In the genomic region with DNA sequence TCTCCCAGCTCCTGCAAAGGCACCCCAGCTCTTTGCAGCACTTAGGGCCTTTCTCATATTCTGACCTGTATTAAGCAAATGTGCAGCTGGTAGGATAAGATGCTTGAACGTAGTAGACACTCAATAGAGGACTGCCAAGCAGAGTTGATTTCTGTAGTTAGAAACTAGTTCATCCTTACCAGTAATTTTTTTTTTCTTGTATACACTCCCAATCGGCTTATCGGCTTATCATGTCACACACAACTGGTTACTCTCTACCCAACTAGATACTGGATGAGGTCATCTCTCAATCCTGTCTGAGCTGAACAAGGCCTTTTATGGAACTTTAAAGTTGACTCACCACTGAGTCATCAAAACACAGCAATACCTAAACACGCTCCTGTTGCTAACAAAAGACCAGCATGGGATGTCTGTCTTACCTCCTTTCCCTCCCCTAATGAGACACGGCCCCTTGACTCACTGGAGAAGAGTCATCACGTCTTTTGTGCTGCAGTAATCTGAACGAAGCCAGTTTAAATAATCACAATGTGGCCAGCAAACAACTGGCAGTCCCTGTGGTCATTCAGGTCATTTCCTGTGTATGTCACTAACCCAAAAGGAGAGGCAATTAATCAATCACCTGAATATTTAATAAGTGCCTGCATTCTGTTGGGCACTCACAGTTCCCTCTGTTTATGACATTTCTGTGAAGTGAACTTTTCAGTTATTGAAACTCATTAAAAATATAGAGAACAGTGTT, we compare ENCODE assay signal across 8 cellular contexts. TPM values are rescaled to one million over a fixed set of nuclear protein-coding genes. Genes with fewer than 3 reads are reported as not detected.
DNase-seq lines count a peak whose midpoint lies in the region; ATAC-seq and TF ChIP-seq lines count a peak whose summit lies in the region.

No MANE protein-coding gene starts in this region.

- H3K4me2 ChIP-seq in neuronal stem cell (ENCODE audit: insufficient read depth, low read length, poor library complexity, severe bottlenecking) = no peak overlapping the region

- no peak overlapping the region for H2AK5ac ChIP-seq in neuronal stem cell (ENCODE audit: low read depth, low read length)

- H3K14ac ChIP-seq in neuronal stem cell (ENCODE audit: low read length) = no peak overlapping the region

- H3K27me3 ChIP-seq in BE2C = no peaks in the 10 kb centered on the region
- no peaks in the 10 kb centered on the region for H3K27me3 ChIP-seq in neuronal stem cell (ENCODE audit: control insufficient read depth in 3 of 3, insufficient read depth in 3 of 3, low read depth in 1 of 3, low read length in 3 of 3)

- H3K4ac ChIP-seq in neuronal stem cell (ENCODE audit: low read length) = no peak overlapping the region

- H3K79me1 ChIP-seq in neuronal stem cell (ENCODE audit: low read depth, low read length) = no peaks in the 10 kb centered on the region

- H3K27ac ChIP-seq in neuronal stem cell (replicated peaks; ENCODE audit: low read length) = peak overlapping the region; percentile 67

- peak overlapping the region; percentile 64 for H2AFZ ChIP-seq in neuronal stem cell (ENCODE audit: low read length)

- WGBS in neuronal stem cell (ENCODE audit: extremely low coverage in 2 of 2, insufficient read length in 2 of 2, insufficient replicate concordance in 1 of 2), 2 donors = no CpG with 5 or more reads among the region's 7 CpGs

- H2BK5ac ChIP-seq in neuronal stem cell (ENCODE audit: low read length) = no peak overlapping the region

- H3K23ac ChIP-seq in neuronal stem cell (ENCODE audit: low read depth, low read length, poor library complexity) = no peak overlapping the region

- no peak overlapping the region for H2BK15ac ChIP-seq in neuronal stem cell (ENCODE audit: low read length)

- no peak overlapping the region for H3K18ac ChIP-seq in neuronal stem cell (ENCODE audit: low read length)

- H4K91ac ChIP-seq in neuronal stem cell (ENCODE audit: low read depth, low read length, poor library complexity) = no peak overlapping the region

- peak; percentile 41 for DNase-seq in BE2C
- DNase-seq in NCI-H82 treated with DMSO at 0.1 percent for 48 hours (lab: John Stamatoyannopoulos, UW; ENCODE audit: unreplicated experiment) = peak; percentile 92
- peak; percentile 58 for DNase-seq in activated T-cell treated with anti-CD3 and anti-CD28 coated beads for 24 hours (ENCODE audit: low read depth)
- peak; percentile 98 for DNase-seq in fibroblast of gingiva (ENCODE audit: low read depth)
- peak; percentile 89 for DNase-seq in neuronal stem cell (ENCODE audit: low spot score)
- no peak for DNase-seq in NCI-H1105 (lab: John Stamatoyannopoulos, UW)

- H2BK120ac ChIP-seq in neuronal stem cell (ENCODE audit: low read depth, low read length) = no peak overlapping the region

- H3K36me3 ChIP-seq in BE2C (no peaks in the 10 kb centered on the region), neuronal stem cell (replicated peaks in 1 of 2; ENCODE audit: control insufficient read depth in 2 of 2, insufficient read depth in 2 of 2, low read length in 2 of 2) (no peaks in the 10 kb centered on the region)

- H3K4me3 ChIP-seq in BE2C (ENCODE audit: low read depth, low read length) = no peak overlapping the region
- no peak overlapping the region for H3K4me3 ChIP-seq in neuronal stem cell (ENCODE audit: low read length in 2 of 2)

- H3K4me1 ChIP-seq in BE2C (peaks cover 9% of the 10 kb centered on the region), neuronal stem cell (ENCODE audit: control insufficient read depth in 2 of 2, insufficient read depth in 1 of 2, low read depth in 1 of 2, low read length in 2 of 2) (peaks cover 15 to 22% of the 10 kb centered on the region in 2 donors)

- H3K9me3 ChIP-seq in BE2C = no peaks in the 10 kb centered on the region
- peaks cover 3 to 4% of the 10 kb centered on the region in 2 donors for H3K9me3 ChIP-seq in neuronal stem cell (replicated peaks in 1 of 2; ENCODE audit: control insufficient read depth in 2 of 2, insufficient read depth in 1 of 2, low read depth in 1 of 2, low read length in 2 of 2)

- H3K9ac ChIP-seq in neuronal stem cell (ENCODE audit: low read depth, low read length, poor library complexity) = no peak overlapping the region

- H4K8ac ChIP-seq in neuronal stem cell (ENCODE audit: low read depth, low read length) = no peak overlapping the region

- H2BK12ac ChIP-seq in neuronal stem cell (ENCODE audit: low read length) = no peak overlapping the region

- TF ChIP-seq CTCF in BE2C (IDR thresholded peaks at IDR 0.05; ENCODE audit: low read depth, low read length) = no peak

- ATAC-seq in GM19324 (IDR thresholded peaks at IDR 0.05; ENCODE audit: low FRiP score, unreplicated experiment) = peak; percentile 68
- ATAC-seq in HG03196 (IDR thresholded peaks at IDR 0.05; ENCODE audit: unreplicated experiment) = peak; percentile 90

RNA-seq across cellular contexts. Expression of a gene that starts 7.5 kb away (rescaled TPM):
- polyA plus RNA-seq in BE2C (2012; ENCODE audit: insufficient read depth, insufficient read length, low read depth) = 4.9 TPM
- polyA plus RNA-seq in neuronal stem cell (2013, experiment 1 of 2) = 47.6 TPM
- polyA plus RNA-seq in neuronal stem cell (2013, experiment 2 of 2) = 47.9 TPM
